Comparison of ENCODE assay signal across 13 cellular contexts in genomic region chr6:7431594-7432390, GRCh38. TPM values are rescaled to one million over a fixed set of nuclear protein-coding genes. Genes with fewer than 3 reads are reported as not detected.
DNase-seq lines count a peak whose midpoint lies in the region; ATAC-seq and TF ChIP-seq lines count a peak whose summit lies in the region.
"Had no signal": no experiment of that assay in that cellular context is flagged by ENCODE, and none has a peak within 500 bp of the region (broad histone marks: within the 10 kb centered on the region; RNA-seq: fewer than 3 reads in every experiment).

No MANE protein-coding gene starts in this region.

- TF ChIP-seq CTCF in fibroblast of lung (conservative IDR thresholded peaks at IDR 0.05 in 1 of 2, IDR thresholded peaks at IDR 0.05 in 1 of 2; ENCODE audit: low read depth in 1 of 2, low read length in 2 of 2) (no peak), parathyroid adenoma (IDR thresholded peaks at IDR 0.05) (no peak), dorsolateral prefrontal cortex (IDR thresholded peaks at IDR 0.05 in 54 of 56, conservative IDR thresholded peaks at IDR 0.05 in 2 of 56; ENCODE audit: low read depth in 1 of 56, partially characterized antibody in 56 of 56) (no peak)

- H3K9ac ChIP-seq in fibroblast of lung (ENCODE audit: insufficient read depth, low read length) (no peak overlapping the region), parathyroid adenoma (no peak overlapping the region)
- H3K9ac ChIP-seq: BLaER1 had no signal

- no peaks in the 10 kb centered on the region for H3K36me3 ChIP-seq in fibroblast of lung (ENCODE audit: control insufficient read depth, insufficient read depth, low read length)
- no peaks in the 10 kb centered on the region for H3K36me3 ChIP-seq in parathyroid adenoma (ENCODE audit: control insufficient read depth, insufficient read depth, low read length)
- H3K36me3 ChIP-seq: BLaER1 had no signal

- no peaks in the 10 kb centered on the region for H3K79me2 ChIP-seq in fibroblast of lung (ENCODE audit: control insufficient read depth, insufficient read depth, low read length)
- H3K79me2 ChIP-seq in parathyroid adenoma = no peaks in the 10 kb centered on the region

- H3K27me3 ChIP-seq in fibroblast of lung (ENCODE audit: control insufficient read depth, insufficient read depth, low read length) (no peaks in the 10 kb centered on the region), parathyroid adenoma (ENCODE audit: control insufficient read depth, insufficient read depth, low read length) (no peaks in the 10 kb centered on the region), dorsolateral prefrontal cortex (peaks cover 0 to 11% (median 0%) of the 10 kb centered on the region in 45 donors)
- H3K27me3 ChIP-seq: BLaER1 had no signal

- H4K20me1 ChIP-seq in fibroblast of lung (ENCODE audit: control insufficient read depth, extremely low read depth, insufficient read depth, low read length) = no peaks in the 10 kb centered on the region
- H4K20me1 ChIP-seq: BLaER1 had no signal

- no peak for ATAC-seq in HG03097 (IDR thresholded peaks at IDR 0.05; ENCODE audit: low FRiP score, unreplicated experiment)

- H3K4me1 ChIP-seq in fibroblast of lung (ENCODE audit: control insufficient read depth, extremely low read depth, insufficient read depth, low read length) (no peaks in the 10 kb centered on the region), parathyroid adenoma (peaks cover 16% of the 10 kb centered on the region)
- H3K4me1 ChIP-seq: BLaER1 had no signal

- peak overlapping the region; percentile 25 for H3K4me2 ChIP-seq in fibroblast of lung (ENCODE audit: extremely low read depth, insufficient read depth, low read length)
- no peak overlapping the region for H3K4me2 ChIP-seq in parathyroid adenoma (ENCODE audit: low read length)
- H3K4me2 ChIP-seq: BLaER1 had no signal

- DNase-seq in EH (ENCODE audit: low read depth) (peak; percentile 19), NCI-H510A treated with DMSO at 0.1 percent for 48 hours (lab: John Stamatoyannopoulos, UW) (peak; percentile 14), fibroblast of lung (ENCODE audit: low read depth in 2 of 2) (peak in 1 of 2 donors; percentile 39), NAMALWA (ENCODE audit: low spot score) (no peak), NCI-H526 treated with DMSO at 0.1 percent for 48 hours (lab: John Stamatoyannopoulos, UW) (no peak), dorsolateral prefrontal cortex (no peak)
- DNase-seq: activated CD4-positive, alpha-beta T cell treated with anti-CD3 and anti-CD28 coated beads, Interleukin-2, amount 50 U/mL, for 48 hours; activated gamma-delta T cell treated with Interleukin-2 at 50 U/mL for 16 hours; left cardiac atrium; NCI-H1694 treated with DMSO at 0.1 percent for 48 hours had no signal

- H2AFZ ChIP-seq in fibroblast of lung (ENCODE audit: low read length) (peak overlapping the region; percentile 33), parathyroid adenoma (peak overlapping the region; percentile 64)

- H3K4me3 ChIP-seq in fibroblast of lung (replicated peaks in 1 of 4; ENCODE audit: control extremely low read depth in 1 of 4, insufficient read depth in 1 of 4, low read depth in 3 of 4, low read length in 4 of 4) = no peak overlapping the region
- H3K4me3 ChIP-seq in parathyroid adenoma (ENCODE audit: low read depth, low read length) = no peak overlapping the region
- no peak overlapping the region for H3K4me3 ChIP-seq in dorsolateral prefrontal cortex
- H3K4me3 ChIP-seq: BLaER1 had no signal

- H3K9me3 ChIP-seq in fibroblast of lung (ENCODE audit: control insufficient read depth, insufficient read depth, low read depth, low read length) (no peaks in the 10 kb centered on the region), parathyroid adenoma (ENCODE audit: control insufficient read depth, low read length) (no peaks in the 10 kb centered on the region)

- intact Hi-C loops in dorsolateral prefrontal cortex (cut with DNase I) = no loop called here

- H3K27ac ChIP-seq in fibroblast of lung (ENCODE audit: insufficient read depth, low read length) = no peak overlapping the region
- peak overlapping the region; percentile 26 for H3K27ac ChIP-seq in parathyroid adenoma
- peak overlapping the region in 2 of 59 donors; percentile 28 to 35 for H3K27ac ChIP-seq in dorsolateral prefrontal cortex
- H3K27ac ChIP-seq: BLaER1 had no signal

RNA-seq across cellular contexts. Expression of gene RIOK1, which starts 42.2 kb away (rescaled TPM):
- 23.9 and 28.7 TPM in 2 replicates for total RNA-seq in fibroblast of lung
- polyA plus RNA-seq in fibroblast of lung = 11.9 and 13.6 TPM in 2 replicates
- polyA plus RNA-seq in fibroblast of lung (2012) = 13.5 and 15.7 TPM in 2 replicates
- polyA minus RNA-seq in fibroblast of lung (ENCODE audit: low replicate concordance) = 11.1 and 18.9 TPM in 2 replicates
- 10 to 100 TPM in 87 of 120 experiments, 1 to 10 TPM in 33; 5.9 to 18.7 (median 11.8) TPM for total RNA-seq in dorsolateral prefrontal cortex

RNA-seq across cellular contexts. Expression of gene CAGE1, which starts 42.2 kb away (rescaled TPM):
- under 0.01 and 0.17 TPM in 2 replicates for total RNA-seq in fibroblast of lung
- not detected in 2 replicates for polyA plus RNA-seq in fibroblast of lung
- polyA plus RNA-seq in fibroblast of lung (2012) = not detected in 2 replicates
- polyA minus RNA-seq in fibroblast of lung (ENCODE audit: low replicate concordance) = not detected in 2 replicates
- under 1 TPM in 21 of 120 experiments, not detected in 99; 0.14 to 0.63 (median 0.23) TPM for total RNA-seq in dorsolateral prefrontal cortex

Comparison
In these comparisons a context has a peak if more than half of its experiments do, and no peak if none do; other contexts are left out.
1. DNase-seq: peak in EH (single experiment) and NCI-H510A treated with DMSO at 0.1 percent for 48 hours (single experiment); none in NAMALWA (single experiment), NCI-H526 treated with DMSO at 0.1 percent for 48 hours (single experiment) and dorsolateral prefrontal cortex (0 of 10).